ENCODE assay signal across 8 cellular contexts in the genomic region with DNA sequence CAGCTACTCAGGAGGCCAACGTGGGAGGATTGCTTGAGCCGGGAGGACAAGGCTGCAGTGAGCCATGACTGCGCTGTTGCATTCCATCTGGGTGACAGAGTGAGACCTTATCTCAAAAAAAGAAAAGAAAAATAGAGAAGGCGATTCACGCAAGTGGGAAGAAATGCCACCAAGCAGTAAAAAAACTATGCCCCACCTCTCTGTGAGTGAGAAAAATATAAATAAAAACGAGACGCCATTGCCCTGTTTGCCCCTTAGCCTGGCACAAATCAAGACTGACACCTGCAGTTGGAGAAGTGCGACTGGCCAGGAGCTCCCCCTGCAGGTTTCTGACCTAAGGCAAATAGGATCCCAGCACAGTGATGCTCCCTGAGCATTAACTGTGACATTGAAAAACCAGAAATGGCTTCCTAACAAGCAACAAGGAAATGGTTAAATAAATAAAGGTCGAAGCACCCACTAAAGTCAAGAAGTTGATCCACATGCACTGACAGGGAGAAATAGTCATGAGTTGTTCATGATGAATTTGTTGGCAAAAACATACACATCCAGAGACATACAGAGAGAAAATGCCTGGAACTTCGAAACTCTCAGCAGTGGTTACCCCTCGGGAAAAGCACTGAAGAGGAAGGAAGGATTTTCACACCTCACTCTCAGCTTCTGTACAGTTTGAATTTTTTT. TPM values are rescaled to one million over a fixed set of nuclear protein-coding genes. Genes with fewer than 3 reads are reported as not detected.
DNase-seq lines count a peak whose midpoint lies in the region; ATAC-seq and TF ChIP-seq lines count a peak whose summit lies in the region.

No MANE protein-coding gene starts in this region.

- peaks cover 23% of the 10 kb centered on the region for H3K27me3 Mint-ChIP-seq in progenitor cell of endocrine pancreas

- WGBS in heart right ventricle, 2 donors = 23 to 24% methylated on average over 11 of the region's 11 CpGs

- no peaks in the 10 kb centered on the region for H3K9me3 Mint-ChIP-seq in progenitor cell of endocrine pancreas (ENCODE audit: low read depth)

- no peak for DNase-seq in heart right ventricle
- no peak for DNase-seq in Right ventricle myocardium inferior (ENCODE audit: missing footprints)
- peak; percentile 49 for DNase-seq in NCI-H1105 treated with DMSO at 0.1 percent for 48 hours (lab: John Stamatoyannopoulos, UW)
- peak; percentile 29 for DNase-seq in cerebellar cortex (ENCODE audit: low spot score)
- no peak for DNase-seq in progenitor cell of endocrine pancreas (ENCODE audit: low spot score, unreplicated experiment)
- no peak for DNase-seq in activated CD8-positive, alpha-beta memory T cell treated with anti-CD3 and anti-CD28 coated beads, Interleukin-2, amount 50 U/mL, for 4 hours

- no peaks in the 10 kb centered on the region for H3K36me3 ChIP-seq in heart right ventricle

- ATAC-seq in heart right ventricle (no peak), Right ventricle myocardium inferior (no peak), HG02798 (IDR thresholded peaks at IDR 0.05; ENCODE audit: poor library complexity, unreplicated experiment) (no peak), GM21737 (IDR thresholded peaks at IDR 0.05; ENCODE audit: unreplicated experiment) (no peak)

- no peak overlapping the region for H3K4me3 ChIP-seq in heart right ventricle

- peak in 7 of 9 donors; percentile 34 to 60 (median 54) for TF ChIP-seq CTCF in heart right ventricle (IDR thresholded peaks at IDR 0.05)
- TF ChIP-seq CTCF in progenitor cell of endocrine pancreas (IDR thresholded peaks at IDR 0.05; ENCODE audit: unreplicated experiment) = peak; percentile 67

- no peaks in the 10 kb centered on the region for H3K4me1 Mint-ChIP-seq in progenitor cell of endocrine pancreas (ENCODE audit: low read depth)

- no peaks in the 10 kb centered on the region for H3K9me3 ChIP-seq in heart right ventricle

- H3K27ac Mint-ChIP-seq in progenitor cell of endocrine pancreas = no peak overlapping the region

- peaks cover 0 to 25% (median 7%) of the 10 kb centered on the region in 7 donors for H3K27me3 ChIP-seq in heart right ventricle

- no peak overlapping the region for H3K27ac ChIP-seq in heart right ventricle

- peaks cover 0 to 5% (median 0%) of the 10 kb centered on the region in 9 donors for H3K4me1 ChIP-seq in heart right ventricle

- intact Hi-C loops in heart right ventricle (cut with DNase I) = loop anchor here in 1 of 10 donors (5.0 kb wide), 1 partner anchor 62 kb away; no protein-coding TSS in a partner anchor
- intact Hi-C loops in Right ventricle myocardium inferior (cut with DNase I) = no loop called here

- no peaks in the 10 kb centered on the region for H3K36me3 Mint-ChIP-seq in progenitor cell of endocrine pancreas (ENCODE audit: insufficient read depth)

- no peak overlapping the region for H3K4me3 Mint-ChIP-seq in progenitor cell of endocrine pancreas (ENCODE audit: low read depth)

RNA-seq across cellular contexts. Expression of gene GSC, which starts 21.1 kb away (rescaled TPM):
- total RNA-seq in heart right ventricle (under 1 TPM in 6 of 10 donors, not detected in 4; 0.25 to 0.54 (median 0.35) TPM), Right ventricle myocardium inferior (0.38 TPM), progenitor cell of endocrine pancreas (not detected in 2 replicates)
- under 1 TPM in 1 of 2 donors, not detected in 1; 0.06 TPM for polyA plus RNA-seq in heart right ventricle

Comparison
In these comparisons a context has a peak if more than half of its experiments do, and no peak if none do; other contexts are left out.
1. DNase-seq: peak in NCI-H1105 treated with DMSO at 0.1 percent for 48 hours (single experiment) and cerebellar cortex (single experiment); none in heart right ventricle (0 of 2), Right ventricle myocardium inferior (single experiment), progenitor cell of endocrine pancreas (single experiment) and activated CD8-positive, alpha-beta memory T cell treated with anti-CD3 and anti-CD28 coated beads, Interleukin-2, amount 50 U/mL, for 4 hours (single experiment).